ENCODE assay signal across 16 cellular contexts in genomic region chr15:32959077-32959476, GRCh38.
A peak's percentile ranks its signal among the peaks of the same experiment; 100 is the strongest.
DNase-seq lines count a peak whose midpoint lies in the region; ATAC-seq, FAIRE-seq and TF ChIP-seq lines count a peak whose summit lies in the region.
"Had no signal": no experiment of that assay in that cellular context is flagged by ENCODE, and none has a peak within 500 bp of the region (broad histone marks: within the 10 kb centered on the region; RNA-seq: fewer than 3 reads in every experiment).

No MANE protein-coding gene starts in this region.

- 31 to 38% methylated on average over 1 of the region's 1 CpG for WGBS in gastroesophageal sphincter (ENCODE audit: low coverage in 1 of 2), 2 donors

- DNase-seq in NCI-H510A treated with DMSO at 0.1 percent for 48 hours (lab: John Stamatoyannopoulos, UW) (peak; percentile 8), NCI-H510A (lab: John Stamatoyannopoulos, UW) (no peak), SJSA1 (ENCODE audit: low read depth in 1 of 2, low spot score in 2 of 2) (no peak), stromal cell of bone marrow (ENCODE audit: low read depth) (peak; percentile 36), T-helper 1 cell (no peak), RCC 7860 (ENCODE audit: low spot score) (no peak)
- no peak for DNase-seq in activated CD4-positive, alpha-beta T cell treated with anti-CD3 and anti-CD28 coated beads, Interleukin-2, amount 50 U/mL, for 48 hours
- DNase-seq: 8988T; activated gamma-delta T cell treated with Interleukin-2 at 50 U/mL for 16 hours; effector CD8-positive, alpha-beta T cell; MG63; NCI-H2081 treated with DMSO at 0.1 percent for 48 hours; NCI-H82 had no signal

- H3K27me3 ChIP-seq in SJSA1 (replicated peaks) (no peaks in the 10 kb centered on the region), gastroesophageal sphincter (no peaks in the 10 kb centered on the region)
- H3K27me3 ChIP-seq: breast epithelium, MG63 had no signal

- H3K36me3 ChIP-seq in SJSA1 (0 out of 2 replicates have a peak, but pooled peaks cover 3% of the 10 kb centered on the region), gastroesophageal sphincter (no peaks in the 10 kb centered on the region)
- H3K36me3 ChIP-seq: breast epithelium, MG63 had no signal

- H3K4me1 ChIP-seq in SJSA1 (replicated peaks) (peaks cover 5% of the 10 kb centered on the region), gastroesophageal sphincter (peaks cover 3 to 38% (median 10%) of the 10 kb centered on the region in 3 donors)
- H3K4me1 ChIP-seq: breast epithelium had no signal

- no peaks in the 10 kb centered on the region for H3K9me3 ChIP-seq in SJSA1 (replicated peaks)
- H3K9me3 ChIP-seq in gastroesophageal sphincter: no peaks in the 10 kb centered on the region
- H3K9me3 ChIP-seq: breast epithelium, MG63 had no signal

- TF ChIP-seq CTCF in gastroesophageal sphincter (IDR thresholded peaks at IDR 0.05): no peak

- no peak for FAIRE-seq in RCC 7860 (lab: Jason Lieb, UNC)

- ATAC-seq in gastroesophageal sphincter: peak; percentile 79
- ATAC-seq: GM23338 had no signal

- peak overlapping the region; percentile 14; the same call in 1 of the 2 replicates for H3K27ac ChIP-seq in SJSA1
- peak overlapping the region; percentile 21 to 43 (median 30) for H3K27ac ChIP-seq in gastroesophageal sphincter
- H3K27ac ChIP-seq: breast epithelium had no signal

- no peak for TF ChIP-seq POLR2A in gastroesophageal sphincter (IDR thresholded peaks at IDR 0.05)

- TF ChIP-seq EP300 in gastroesophageal sphincter (IDR thresholded peaks at IDR 0.05): no peak

- no peak overlapping the region for H3K4me3 ChIP-seq in SJSA1
- no peak overlapping the region for H3K4me3 ChIP-seq in gastroesophageal sphincter
- H3K4me3 ChIP-seq: breast epithelium, GM23338, MG63 had no signal

Comparison
In these comparisons a context has a peak if more than half of its experiments do, and no peak if none do; other contexts are left out.
1. DNase-seq: peak in NCI-H510A treated with DMSO at 0.1 percent for 48 hours (single experiment) and stromal cell of bone marrow (single experiment); none in NCI-H510A (single experiment), SJSA1 (0 of 2), T-helper 1 cell (0 of 5), RCC 7860 (single experiment) and activated CD4-positive, alpha-beta T cell treated with anti-CD3 and anti-CD28 coated beads, Interleukin-2, amount 50 U/mL, for 48 hours (0 of 2).